In the genomic region with DNA sequence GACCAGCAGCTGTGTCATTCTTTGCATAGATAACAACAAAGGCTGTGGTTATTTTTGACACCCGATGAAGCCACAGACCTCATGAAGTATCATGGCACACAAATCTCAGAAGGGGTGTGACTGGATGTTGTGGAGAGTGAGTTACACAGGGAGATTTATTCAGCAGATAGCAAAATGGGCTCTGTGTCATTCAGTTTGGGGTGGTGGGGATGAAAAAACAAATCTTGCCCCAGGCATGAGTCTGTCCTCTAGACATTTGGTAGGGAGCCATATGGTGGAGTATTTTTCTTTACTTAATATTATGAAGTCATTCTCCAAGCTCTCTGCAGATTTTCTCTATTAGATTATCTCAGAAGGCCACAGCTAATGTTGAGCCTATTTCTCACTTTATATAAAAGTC, we compare ENCODE assay signal across 1 cellular context.
TF ChIP-seq lines count a peak whose summit lies in the region.

No MANE protein-coding gene starts in this region.

TF ChIP-seq in SK-N-SH treated with all-trans-retinoic acid at 6 μM for 48 hours, 23 proteins besides CTCF, POLR2A, EP300 and RAD21 (continued from another document):
- TF ChIP-seq ZFP3 (CRISPR knock-in tag; IDR thresholded peaks at IDR 0.05) (peak; percentile 55; the same call in 1 of the 2 replicates), ZNF8 (CRISPR knock-in tag; IDR thresholded peaks at IDR 0.05) (no peak), ZC3H10 (CRISPR knock-in tag; IDR thresholded peaks at IDR 0.05) (no peak), OSR1 (CRISPR knock-in tag; IDR thresholded peaks at IDR 0.05) (no peak), TCF4 (CRISPR knock-in tag; IDR thresholded peaks at IDR 0.05; ENCODE audit: borderline replicate concordance) (peak; percentile 38; the same call in 1 of the 2 replicates), ARNTL (CRISPR knock-in tag; IDR thresholded peaks at IDR 0.05; ENCODE audit: borderline replicate concordance, low read depth) (no peak), RARB (CRISPR knock-in tag; IDR thresholded peaks at IDR 0.05) (no peak), ESRRG (CRISPR knock-in tag; IDR thresholded peaks at IDR 0.05) (no peak), TOX (CRISPR knock-in tag; IDR thresholded peaks at IDR 0.05; ENCODE audit: borderline replicate concordance) (no peak), BACH2 (CRISPR knock-in tag; IDR thresholded peaks at IDR 0.05; ENCODE audit: borderline replicate concordance) (no peak), SNAI2 (CRISPR knock-in tag; IDR thresholded peaks at IDR 0.05) (peak; percentile 39; the same call in 1 of the 2 replicates), ZNF70 (CRISPR knock-in tag; IDR thresholded peaks at IDR 0.05) (no peak), CSDC2 (CRISPR knock-in tag; IDR thresholded peaks at IDR 0.05) (no peak)
- TF ChIP-seq, protein P1, sequence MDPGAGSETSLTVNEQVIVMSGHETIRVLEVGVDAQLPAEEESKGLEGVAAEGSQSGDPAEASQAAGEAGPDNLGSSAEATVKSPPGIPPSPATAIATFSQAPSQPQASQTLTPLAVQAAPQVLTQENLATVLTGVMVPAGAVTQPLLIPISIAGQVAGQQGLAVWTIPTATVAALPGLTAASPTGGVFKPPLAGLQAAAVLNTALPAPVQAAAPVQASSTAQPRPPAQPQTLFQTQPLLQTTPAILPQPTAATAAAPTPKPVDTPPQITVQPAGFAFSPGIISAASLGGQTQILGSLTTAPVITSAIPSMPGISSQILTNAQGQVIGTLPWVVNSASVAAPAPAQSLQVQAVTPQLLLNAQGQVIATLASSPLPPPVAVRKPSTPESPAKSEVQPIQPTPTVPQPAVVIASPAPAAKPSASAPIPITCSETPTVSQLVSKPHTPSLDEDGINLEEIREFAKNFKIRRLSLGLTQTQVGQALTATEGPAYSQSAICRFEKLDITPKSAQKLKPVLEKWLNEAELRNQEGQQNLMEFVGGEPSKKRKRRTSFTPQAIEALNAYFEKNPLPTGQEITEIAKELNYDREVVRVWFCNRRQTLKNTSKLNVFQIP (CRISPR knock-in tag; IDR thresholded peaks at IDR 0.05; ENCODE audit: borderline replicate concordance, low read depth), result no peak
- TF ChIP-seq, protein P2, sequence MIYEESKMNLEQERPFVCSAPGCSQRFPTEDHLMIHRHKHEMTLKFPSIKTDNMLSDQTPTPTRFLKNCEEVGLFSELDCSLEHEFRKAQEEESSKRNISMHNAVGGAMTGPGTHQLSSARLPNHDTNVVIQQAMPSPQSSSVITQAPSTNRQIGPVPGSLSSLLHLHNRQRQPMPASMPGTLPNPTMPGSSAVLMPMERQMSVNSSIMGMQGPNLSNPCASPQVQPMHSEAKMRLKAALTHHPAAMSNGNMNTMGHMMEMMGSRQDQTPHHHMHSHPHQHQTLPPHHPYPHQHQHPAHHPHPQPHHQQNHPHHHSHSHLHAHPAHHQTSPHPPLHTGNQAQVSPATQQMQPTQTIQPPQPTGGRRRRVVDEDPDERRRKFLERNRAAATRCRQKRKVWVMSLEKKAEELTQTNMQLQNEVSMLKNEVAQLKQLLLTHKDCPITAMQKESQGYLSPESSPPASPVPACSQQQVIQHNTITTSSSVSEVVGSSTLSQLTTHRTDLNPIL (CRISPR knock-in tag; IDR thresholded peaks at IDR 0.05; ENCODE audit: low read depth), result peak; percentile 51; the same call in 1 of the 2 replicates
